Comparison of ENCODE assay signal across 18 cellular contexts in genomic region chr10:115979576-115979975, GRCh38.
"Had no signal": no experiment of that assay in that cellular context is flagged by ENCODE, and none has a peak within 500 bp of the region (broad histone marks: within the 10 kb centered on the region; RNA-seq: fewer than 3 reads in every experiment).

No MANE protein-coding gene starts in this region.

- DNase-seq: Kasumi-1, MM.1S, NCI-H1092 treated with DMSO at 0.1 percent for 48 hours, NCI-H1436, NCI-H187, NCI-H2029, NCI-H2081 treated with DMSO at 0.1 percent for 48 hours, NCI-H2227 treated with DMSO at 0.1 percent for 48 hours, NCI-H526, Right ventricle myocardium superior, RPMI8226, SIG-M5 had no signal

- H3K9ac ChIP-seq: KMS-11 had no signal

- H3K9me3 ChIP-seq: SJSA1 had no signal

- H3K36me3 Mint-ChIP-seq: IgD-negative memory B cell had no signal

- ATAC-seq: K562 had no signal

- H3K27me3 Mint-ChIP-seq: IgD-negative memory B cell had no signal

- H3K4me3 ChIP-seq: K562, SJSA1, SK-N-MC had no signal

- H3K27me3 ChIP-seq: SJSA1 had no signal

- H3K27ac Mint-ChIP-seq: IgD-negative memory B cell had no signal

- H3K4me3 Mint-ChIP-seq: IgD-negative memory B cell had no signal

- H3K27ac ChIP-seq: HL-60, KMS-11, SJSA1, SK-N-MC had no signal

- H3K36me3 ChIP-seq: SJSA1 had no signal
